40 cellular contexts compared by ENCODE assay signal in the genomic region with DNA sequence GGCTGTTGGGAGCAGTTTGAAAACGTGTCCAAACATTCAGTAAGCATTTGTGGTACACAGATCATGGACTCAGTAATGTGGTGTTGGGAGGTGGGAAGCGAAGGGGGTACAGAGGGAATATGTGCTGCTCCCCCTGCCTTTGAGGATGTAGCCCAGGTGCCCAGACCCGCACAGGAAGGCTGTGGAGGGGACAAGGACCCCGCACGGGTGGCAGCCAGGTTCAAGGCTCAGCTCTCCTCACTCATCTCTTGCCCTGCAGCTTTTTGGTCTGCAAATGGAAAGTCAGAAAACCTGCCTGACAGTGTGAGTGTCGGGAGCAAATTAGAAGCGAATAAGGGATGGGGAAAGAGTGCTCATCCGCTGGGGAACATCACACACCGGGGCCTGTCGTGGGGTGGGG. TPM values are rescaled to one million over a fixed set of nuclear protein-coding genes. Genes with fewer than 3 reads are reported as not detected.
"Had no signal": no experiment of that assay in that cellular context is flagged by ENCODE, and none has a peak within 500 bp of the region (broad histone marks: within the 10 kb centered on the region; RNA-seq: fewer than 3 reads in every experiment).

No MANE protein-coding gene starts in this region.

- ATAC-seq: activated CD8-positive, alpha-beta T cell treated with anti-CD3 and anti-CD28 coated beads for 36 hours; activated naive CD8-positive, alpha-beta T cell treated with anti-CD3 and anti-CD28 coated beads, Interleukin-2, amount 50 U/mL, for 24 hours; activated T-cell treated with anti-CD3 and anti-CD28 coated beads, Interleukin-2, amount 50 U/mL, for 4 hours; activated T-cell treated with anti-CD3 and anti-CD28 coated beads, Interleukin-2, amount 50 U/mL, for 72 hours; activated T-helper 17 cell treated with anti-CD3 and anti-CD28 coated beads, Interleukin-2, amount 50 U/mL, for 72 hours had no signal

- H3K27ac Mint-ChIP-seq: activated B cell treated with CpG ODN at 0.5 μM for 24 hours; activated CD4-positive, alpha-beta memory T cell treated with anti-CD3 and anti-CD28 coated beads for 36 hours; activated CD4-positive, alpha-beta T cell treated with anti-CD3 and anti-CD28 coated beads, Interleukin-2, amount 10 ng/mL, durations not matched to agents 24 days and 14 days; activated CD8-positive, alpha-beta T cell treated with anti-CD3 and anti-CD28 coated beads for 36 hours; activated naive CD4-positive, alpha-beta T cell treated with anti-CD3 and anti-CD28 coated beads, Interleukin-2, amount 10 ng/mL, durations not matched to agents 7 days and 5 days; activated naive CD4-positive, alpha-beta T cell treated with anti-CD3 and anti-CD28 coated beads, Interleukin-2, amount 50 U/mL, for 24 hours; activated naive CD8-positive, alpha-beta T cell; activated naive CD8-positive, alpha-beta T cell treated with anti-CD3 and anti-CD28 coated beads, Interleukin-2, amount 10 ng/mL, durations not matched to agents 7 days and 5 days; activated naive CD8-positive, alpha-beta T cell treated with anti-CD3 and anti-CD28 coated beads, Interleukin-2, amount 50 U/mL, for 24 hours; activated T-cell treated with anti-CD3 and anti-CD28 coated beads, Interleukin-2, amount 50 U/mL, for 72 hours; activated T-helper 1 cell treated with anti-CD3 and anti-CD28 coated beads, Interleukin-12 subunit alpha, Interleukin-12 subunit beta, Interleukin-2, Interleukin-4 antibody, amounts not matched to agents 30 ng/mL and 10 ng/mL and 1 ng/mL, durations not matched to agents 14 hours and 24 hours and 36 hours; activated T-helper 17 cell treated with anti-CD3 and anti-CD28 coated beads, Interleukin-2, amount 50 U/mL, for 72 hours; brain; T-helper 1 cell treated with Interleukin-12 subunit alpha and Interleukin-12 subunit beta and Interleukin-4 antibody, amounts not matched to agents 30 μg/mL and 1 μg/mL, for 36 hours; T-helper 2 cell treated with Interferon-gamma antibody and Interleukin-4, amounts not matched to agents 5 μg/mL and 100 μg/mL, for 36 hours had no signal

- H3K9me3 ChIP-seq: ascending aorta had no signal

- H3K36me3 Mint-ChIP-seq: activated CD4-positive, alpha-beta memory T cell treated with anti-CD3 and anti-CD28 coated beads for 36 hours; activated naive CD4-positive, alpha-beta T cell treated with anti-CD3 and anti-CD28 coated beads, Interleukin-2, amount 10 ng/mL, durations not matched to agents 7 days and 5 days; activated naive CD4-positive, alpha-beta T cell treated with anti-CD3 and anti-CD28 coated beads, Interleukin-2, amount 50 U/mL, for 24 hours; activated naive CD8-positive, alpha-beta T cell; activated naive CD8-positive, alpha-beta T cell treated with anti-CD3 and anti-CD28 coated beads, Interleukin-2, amount 10 ng/mL, durations not matched to agents 7 days and 5 days; brain had no signal

- H3K4me1 ChIP-seq: ascending aorta had no signal

- DNase-seq: activated B cell treated with CpG ODN at 0.5 μM for 24 hours; activated CD4-positive, alpha-beta memory T cell treated with anti-CD3 and anti-CD28 coated beads for 36 hours; activated CD4-positive, alpha-beta T cell treated with anti-CD3 and anti-CD28 coated beads for 4 hours; activated CD4-positive, alpha-beta T cell treated with anti-CD3 and anti-CD28 coated beads, Interleukin-2, amount 10 ng/mL, durations not matched to agents 24 days and 14 days; activated CD4-positive, alpha-beta T cell treated with anti-CD3 and anti-CD28 coated beads, Interleukin-2, amount 50 U/mL, for 1 hour; activated CD4-positive, alpha-beta T cell treated with anti-CD3 and anti-CD28 coated beads, Interleukin-2, amount 50 U/mL, for 4 hours; activated CD4-positive, CD25-positive, alpha-beta regulatory T cell treated with anti-CD3 and anti-CD28 coated beads, Interleukin-2, amount 50 U/mL, for 72 hours; activated CD8-positive, alpha-beta memory T cell treated with anti-CD3 and anti-CD28 coated beads, Interleukin-2, amount 50 U/mL, for 4 hours; activated CD8-positive, alpha-beta T cell treated with anti-CD3 and anti-CD28 coated beads for 36 hours; activated effector memory CD4-positive, alpha-beta T cell treated with Interleukin-2 at 50 U/mL for 16 hours; activated gamma-delta T cell; activated naive CD4-positive, alpha-beta T cell treated with anti-CD3 and anti-CD28 coated beads, Interleukin-2, amount 10 ng/mL, durations not matched to agents 7 days and 5 days; activated naive CD4-positive, alpha-beta T cell treated with Interleukin-2 at 50 U/mL for 16 hours; activated naive CD8-positive, alpha-beta T cell treated with anti-CD3 and anti-CD28 coated beads, Interleukin-2, amount 10 ng/mL, durations not matched to agents 7 days and 5 days; activated naive CD8-positive, alpha-beta T cell treated with anti-CD3 and anti-CD28 coated beads, Interleukin-2, amount 50 U/mL, for 24 hours; activated T-cell treated with anti-CD3 and anti-CD28 coated beads for 4 hours; activated T-cell treated with anti-CD3 and anti-CD28 coated beads, Interleukin-2, amount 50 U/mL, for 1 hour; activated T-cell treated with anti-CD3 and anti-CD28 coated beads, Interleukin-2, amount 50 U/mL, for 4 hours; activated T-cell treated with anti-CD3 and anti-CD28 coated beads, Interleukin-2, amount 50 U/mL, for 72 hours; amygdala; anterior cingulate cortex; caudate nucleus; cerebellar nuclear complex; T-helper 1 cell; T-helper 2 cell; T-helper 9 cell had no signal

- H3K4me1 Mint-ChIP-seq: activated B cell treated with CpG ODN at 0.5 μM for 24 hours; activated CD4-positive, alpha-beta T cell treated with anti-CD3 and anti-CD28 coated beads, Interleukin-2, amount 10 ng/mL, durations not matched to agents 24 days and 14 days; activated naive CD4-positive, alpha-beta T cell treated with anti-CD3 and anti-CD28 coated beads, Interleukin-2, amount 10 ng/mL, durations not matched to agents 7 days and 5 days; activated naive CD4-positive, alpha-beta T cell treated with anti-CD3 and anti-CD28 coated beads, Interleukin-2, amount 50 U/mL, for 24 hours; activated naive CD8-positive, alpha-beta T cell treated with anti-CD3 and anti-CD28 coated beads, Interleukin-2, amount 10 ng/mL, durations not matched to agents 7 days and 5 days; activated naive CD8-positive, alpha-beta T cell treated with anti-CD3 and anti-CD28 coated beads, Interleukin-2, amount 50 U/mL, for 24 hours; activated T-helper 17 cell treated with anti-CD3 and anti-CD28 coated beads, Interleukin-2, amount 50 U/mL, for 72 hours; central memory CD8-positive, alpha-beta T cell had no signal

- H3K4me3 Mint-ChIP-seq: activated B cell treated with CpG ODN at 0.5 μM for 24 hours; activated CD4-positive, alpha-beta memory T cell treated with anti-CD3 and anti-CD28 coated beads for 36 hours; activated CD4-positive, alpha-beta T cell treated with anti-CD3 and anti-CD28 coated beads, Interleukin-2, amount 10 ng/mL, durations not matched to agents 24 days and 14 days; activated CD8-positive, alpha-beta T cell treated with anti-CD3 and anti-CD28 coated beads for 36 hours; activated naive CD4-positive, alpha-beta T cell treated with anti-CD3 and anti-CD28 coated beads, Interleukin-2, amount 10 ng/mL, durations not matched to agents 7 days and 5 days; activated naive CD4-positive, alpha-beta T cell treated with anti-CD3 and anti-CD28 coated beads, Interleukin-2, amount 50 U/mL, for 24 hours; activated naive CD8-positive, alpha-beta T cell; activated naive CD8-positive, alpha-beta T cell treated with anti-CD3 and anti-CD28 coated beads, Interleukin-2, amount 10 ng/mL, durations not matched to agents 7 days and 5 days; activated naive CD8-positive, alpha-beta T cell treated with anti-CD3 and anti-CD28 coated beads, Interleukin-2, amount 50 U/mL, for 24 hours; activated T-cell treated with anti-CD3 and anti-CD28 coated beads, Interleukin-2, amount 50 U/mL, for 4 hours; activated T-cell treated with anti-CD3 and anti-CD28 coated beads, Interleukin-2, amount 50 U/mL, for 72 hours; activated T-helper 1 cell treated with anti-CD3 and anti-CD28 coated beads, Interleukin-12 subunit alpha, Interleukin-12 subunit beta, Interleukin-2, Interleukin-4 antibody, amounts not matched to agents 30 ng/mL and 10 ng/mL and 1 ng/mL, durations not matched to agents 14 hours and 24 hours and 36 hours; activated T-helper 17 cell treated with anti-CD3 and anti-CD28 coated beads, Interleukin-2, amount 50 U/mL, for 72 hours; brain; central memory CD8-positive, alpha-beta T cell; T-helper 1 cell treated with Interleukin-12 subunit alpha and Interleukin-12 subunit beta and Interleukin-4 antibody, amounts not matched to agents 30 μg/mL and 1 μg/mL, for 36 hours; T-helper 2 cell treated with Interferon-gamma antibody and Interleukin-4, amounts not matched to agents 5 μg/mL and 100 μg/mL, for 36 hours had no signal

- FAIRE-seq: bronchial epithelial cell, TTC549 had no signal

- H3K27ac ChIP-seq: ascending aorta, cardiac muscle cell, VCaP had no signal

- H3K36me3 ChIP-seq: ascending aorta, cardiac muscle cell had no signal

- H3K9me3 Mint-ChIP-seq: activated B cell treated with CpG ODN at 0.5 μM for 24 hours; activated CD4-positive, alpha-beta memory T cell treated with anti-CD3 and anti-CD28 coated beads for 36 hours; activated CD4-positive, alpha-beta T cell treated with anti-CD3 and anti-CD28 coated beads, Interleukin-2, amount 10 ng/mL, durations not matched to agents 24 days and 14 days; activated CD8-positive, alpha-beta T cell treated with anti-CD3 and anti-CD28 coated beads for 36 hours; activated naive CD4-positive, alpha-beta T cell treated with anti-CD3 and anti-CD28 coated beads, Interleukin-2, amount 10 ng/mL, durations not matched to agents 7 days and 5 days; activated naive CD4-positive, alpha-beta T cell treated with anti-CD3 and anti-CD28 coated beads, Interleukin-2, amount 50 U/mL, for 24 hours; activated naive CD8-positive, alpha-beta T cell treated with anti-CD3 and anti-CD28 coated beads, Interleukin-2, amount 10 ng/mL, durations not matched to agents 7 days and 5 days; activated naive CD8-positive, alpha-beta T cell treated with anti-CD3 and anti-CD28 coated beads, Interleukin-2, amount 50 U/mL, for 24 hours; activated T-cell treated with anti-CD3 and anti-CD28 coated beads, Interleukin-2, amount 50 U/mL, for 4 hours; activated T-cell treated with anti-CD3 and anti-CD28 coated beads, Interleukin-2, amount 50 U/mL, for 72 hours; activated T-helper 1 cell treated with anti-CD3 and anti-CD28 coated beads, Interleukin-12 subunit alpha, Interleukin-12 subunit beta, Interleukin-2, Interleukin-4 antibody, amounts not matched to agents 30 ng/mL and 10 ng/mL and 1 ng/mL, durations not matched to agents 14 hours and 24 hours and 36 hours; activated T-helper 17 cell treated with anti-CD3 and anti-CD28 coated beads, Interleukin-2, amount 50 U/mL, for 72 hours; central memory CD8-positive, alpha-beta T cell; T-helper 1 cell treated with Interleukin-12 subunit alpha and Interleukin-12 subunit beta and Interleukin-4 antibody, amounts not matched to agents 30 μg/mL and 1 μg/mL, for 36 hours; T-helper 2 cell treated with Interferon-gamma antibody and Interleukin-4, amounts not matched to agents 5 μg/mL and 100 μg/mL, for 36 hours had no signal

- H3K4me3 ChIP-seq: ascending aorta, cardiac muscle cell had no signal

RNA-seq across cellular contexts. Expression of gene EN2, which starts 27.3 kb away (rescaled TPM):
- total RNA-seq: activated B cell treated with CpG ODN at 0.5 μM for 24 hours; activated CD4-positive, alpha-beta memory T cell treated with anti-CD3 and anti-CD28 coated beads for 36 hours; activated CD4-positive, alpha-beta T cell treated with anti-CD3 and anti-CD28 coated beads, Interleukin-2, amount 10 ng/mL, durations not matched to agents 24 days and 14 days; activated CD8-positive, alpha-beta memory T cell treated with anti-CD3 and anti-CD28 coated beads for 36 hours; activated CD8-positive, alpha-beta T cell treated with anti-CD3 and anti-CD28 coated beads for 36 hours; activated naive CD8-positive, alpha-beta T cell treated with anti-CD3 and anti-CD28 coated beads, Interleukin-2, amount 10 ng/mL, durations not matched to agents 7 days and 5 days; activated T-cell treated with anti-CD3 and anti-CD28 coated beads, Interleukin-2, amount 50 U/mL, for 4 hours; activated T-cell treated with anti-CD3 and anti-CD28 coated beads, Interleukin-2, amount 50 U/mL, for 72 hours; activated T-helper 1 cell treated with anti-CD3 and anti-CD28 coated beads, Interleukin-12 subunit alpha, Interleukin-12 subunit beta, Interleukin-2, Interleukin-4 antibody, amounts not matched to agents 30 ng/mL and 10 ng/mL and 1 ng/mL, durations not matched to agents 14 hours and 24 hours and 36 hours; activated T-helper 17 cell treated with anti-CD3 and anti-CD28 coated beads, Interleukin-2, amount 50 U/mL, for 72 hours; ascending aorta; bronchial epithelial cell; cardiac muscle cell had no signal
- polyA plus RNA-seq: cardiac muscle cell had no signal
